Comparison of ENCODE assay signal across 25 cellular contexts in genomic region chr7:101699399-101699798, GRCh38.
DNase-seq lines count a peak whose midpoint lies in the region; ATAC-seq, FAIRE-seq and TF ChIP-seq lines count a peak whose summit lies in the region.
"Had no signal": no experiment of that assay in that cellular context is flagged by ENCODE, and none has a peak within 500 bp of the region (broad histone marks: within the 10 kb centered on the region; RNA-seq: fewer than 3 reads in every experiment).

No MANE protein-coding gene starts in this region.

- no peak overlapping the region for H4K8ac ChIP-seq in neuronal stem cell (ENCODE audit: low read depth, low read length)

- no peaks in the 10 kb centered on the region for H3K9me1 ChIP-seq in K562 (ENCODE audit: control insufficient read depth, insufficient read depth, low read length)

- FAIRE-seq in K562 (lab: Jason Lieb, UNC) = no peak
- FAIRE-seq: A549, GM12891, HTR-8/SVneo had no signal

- H3K27ac Mint-ChIP-seq in activated T-cell treated with anti-CD3 and anti-CD28 coated beads, Interleukin-2, amount 50 U/mL, for 72 hours = no peak overlapping the region
- H3K27ac Mint-ChIP-seq: B cell; CD4-positive, CD25-positive, alpha-beta regulatory T cell had no signal

- H3K4me1 ChIP-seq in BLaER1 = peaks cover 21% of the 10 kb centered on the region
- peaks cover 0 to 7% of the 10 kb centered on the region in 2 experiments; a peak in 2 of 5 replicates for H3K4me1 ChIP-seq in K562 (replicated peaks in 1 of 2; ENCODE audit: control insufficient read depth in 2 of 2, insufficient read depth in 2 of 2, low read length in 2 of 2)
- H3K4me1 ChIP-seq in neuronal stem cell (ENCODE audit: control insufficient read depth in 2 of 2, insufficient read depth in 1 of 2, low read depth in 1 of 2, low read length in 2 of 2) = no peaks in the 10 kb centered on the region
- no peaks in the 10 kb centered on the region for H3K4me1 ChIP-seq in prostate gland (replicated peaks)
- no peaks in the 10 kb centered on the region for H3K4me1 ChIP-seq in HAP-1

- H2AK5ac ChIP-seq in neuronal stem cell (ENCODE audit: low read depth, low read length) = peak overlapping the region; percentile 25

- H4K91ac ChIP-seq in neuronal stem cell (ENCODE audit: low read depth, low read length, poor library complexity) = peak overlapping the region; percentile 92

- TF ChIP-seq CTCF in K562 (IDR thresholded peaks at IDR 0.05 in 2 of 3, conservative IDR thresholded peaks at IDR 0.05 in 1 of 3; ENCODE audit: insufficient read depth in 2 of 3, low read depth in 1 of 3, low read length in 3 of 3) = no peak
- TF ChIP-seq CTCF in prostate gland (IDR thresholded peaks at IDR 0.05) = no peak

- WGBS in K562 (ENCODE audit: insufficient coverage, low coverage, missing lambda C conversion rate) = 2% methylated on average over 3 of the region's 3 CpGs
- WGBS in neuronal stem cell (ENCODE audit: extremely low coverage in 2 of 2, insufficient read length in 2 of 2, insufficient replicate concordance in 1 of 2), 2 donors = no CpG with 5 or more reads among the region's 3 CpGs
- 96% methylated on average over 3 of the region's 3 CpGs for WGBS in prostate gland

- ATAC-seq in K562 = no peak
- ATAC-seq in activated T-cell treated with anti-CD3 and anti-CD28 coated beads, Interleukin-2, amount 50 U/mL, for 72 hours (replicated peaks in 1 of 2) = no peak
- ATAC-seq: SK-N-SH treated with all-trans-retinoic acid at 6 μM for 48 hours had no signal

- H3K79me1 ChIP-seq in neuronal stem cell (ENCODE audit: low read depth, low read length) = no peaks in the 10 kb centered on the region

- peak overlapping the region; percentile 75 for H3K23ac ChIP-seq in neuronal stem cell (ENCODE audit: low read depth, low read length, poor library complexity)

- H3K27me3 ChIP-seq in BLaER1 (no peaks in the 10 kb centered on the region), K562 (ENCODE audit: control insufficient read depth in 2 of 2, insufficient read depth in 2 of 2, low read length in 2 of 2) (peaks cover 28 to 56% of the 10 kb centered on the region in 2 experiments), neuronal stem cell (ENCODE audit: control insufficient read depth in 3 of 3, insufficient read depth in 3 of 3, low read depth in 1 of 3, low read length in 3 of 3) (peaks cover 0 to 13% (median 0%) of the 10 kb centered on the region in 3 experiments), prostate gland (replicated peaks; ENCODE audit: insufficient read depth) (peaks cover 7% of the 10 kb centered on the region), HAP-1 (ENCODE audit: low read depth) (no peaks in the 10 kb centered on the region)
- H3K27me3 ChIP-seq: Peyer's patch had no signal

- no peaks in the 10 kb centered on the region for H3K4me1 Mint-ChIP-seq in activated T-cell treated with anti-CD3 and anti-CD28 coated beads, Interleukin-2, amount 50 U/mL, for 72 hours (ENCODE audit: low read depth)
- H3K4me1 Mint-ChIP-seq: B cell; CD4-positive, CD25-positive, alpha-beta regulatory T cell had no signal

- no peaks in the 10 kb centered on the region for H3K36me3 Mint-ChIP-seq in activated T-cell treated with anti-CD3 and anti-CD28 coated beads, Interleukin-2, amount 50 U/mL, for 72 hours (ENCODE audit: insufficient read depth in 2 of 2)
- H3K36me3 Mint-ChIP-seq: CD4-positive, CD25-positive, alpha-beta regulatory T cell had no signal

- H3K9ac ChIP-seq in BLaER1 = peak overlapping the region; percentile 19; the same call in 1 of the 2 replicates
- peak overlapping the region in 1 of 2 experiments; percentile 76; a peak in 2 of 4 replicates for H3K9ac ChIP-seq in K562 (ENCODE audit: insufficient read depth in 1 of 2, low read depth in 2 of 2, low read length in 2 of 2)
- peak overlapping the region; percentile 74 for H3K9ac ChIP-seq in neuronal stem cell (ENCODE audit: low read depth, low read length, poor library complexity)

- CTCF ChIA-PET in K562 (lab: Yijun Ruan, JAX; ENCODE audit: low intra/inter-chr PET ratio) = no interaction called here

- H2BK5ac ChIP-seq in neuronal stem cell (ENCODE audit: low read length) = no peak overlapping the region

- H3K9me3 Mint-ChIP-seq in activated T-cell treated with anti-CD3 and anti-CD28 coated beads, Interleukin-2, amount 50 U/mL, for 72 hours = no peaks in the 10 kb centered on the region
- H3K9me3 Mint-ChIP-seq: H9 had no signal

- H2AFZ ChIP-seq in K562 (ENCODE audit: low read depth, low read length) (no peak overlapping the region), neuronal stem cell (ENCODE audit: low read length) (no peak overlapping the region)

- H3K27ac ChIP-seq in BLaER1 = no peak overlapping the region
- no peak overlapping the region for H3K27ac ChIP-seq in K562 (ENCODE audit: extremely low read depth, low read depth, low read length)
- H3K27ac ChIP-seq in neuronal stem cell (replicated peaks; ENCODE audit: low read length) = no peak overlapping the region
- H3K27ac ChIP-seq in prostate gland = no peak overlapping the region
- H3K27ac ChIP-seq: Peyer's patch had no signal

- H2BK12ac ChIP-seq in neuronal stem cell (ENCODE audit: low read length) = peak overlapping the region; percentile 93

- H3K27me3 Mint-ChIP-seq in activated T-cell treated with anti-CD3 and anti-CD28 coated beads, Interleukin-2, amount 50 U/mL, for 72 hours (ENCODE audit: low read depth) = no peaks in the 10 kb centered on the region
- H3K27me3 Mint-ChIP-seq: B cell; CD4-positive, CD25-positive, alpha-beta regulatory T cell had no signal

- H3K4me2 ChIP-seq in BLaER1 (peak overlapping the region; percentile 39; the same call in 1 of the 2 replicates), K562 (ENCODE audit: insufficient read depth, low read length) (no peak overlapping the region), neuronal stem cell (ENCODE audit: insufficient read depth, low read length, poor library complexity, severe bottlenecking) (no peak overlapping the region)
- H3K4me2 ChIP-seq: A549 had no signal

- H3K9me3 ChIP-seq in BLaER1 (no peaks in the 10 kb centered on the region), K562 (replicated peaks; ENCODE audit: control insufficient read depth, insufficient read depth, low read depth, low read length) (no peaks in the 10 kb centered on the region), neuronal stem cell (replicated peaks in 1 of 2; ENCODE audit: control insufficient read depth in 2 of 2, insufficient read depth in 1 of 2, low read depth in 1 of 2, low read length in 2 of 2) (no peaks in the 10 kb centered on the region), prostate gland (no peaks in the 10 kb centered on the region), HAP-1 (no peaks in the 10 kb centered on the region)
- H3K9me3 ChIP-seq: A549, Peyer's patch had no signal

- H3K79me2 ChIP-seq in K562 (ENCODE audit: control insufficient read depth, insufficient read depth, low read length) = no peaks in the 10 kb centered on the region

- in situ Hi-C loops in K562 (cut with MboI) (loop anchor here (10.0 kb wide), 1 partner anchor 535 kb away; no protein-coding TSS in a partner anchor), HAP-1 (cut with MboI; ENCODE audit: low sequenced_read_pairs) (no loop called here)

- H2BK120ac ChIP-seq in neuronal stem cell (ENCODE audit: low read depth, low read length) = no peak overlapping the region

- intact Hi-C loops in K562 (cut with micrococcal nuclease) (no loop called here), prostate gland (cut with DNase I) (no loop called here)

- H3K14ac ChIP-seq in neuronal stem cell (ENCODE audit: low read length) = peak overlapping the region; percentile 79

- POLR2A ChIA-PET in K562 (lab: Yijun Ruan, JAX) = no interaction called here

- no peaks in the 10 kb centered on the region for H4K20me1 ChIP-seq in BLaER1
- H4K20me1 ChIP-seq in K562 (replicated peaks; ENCODE audit: control insufficient read depth, insufficient read depth, low read length) = peaks cover 13% of the 10 kb centered on the region

- DNase-seq in DMS 273 (lab: John Stamatoyannopoulos, UW; ENCODE audit: unreplicated experiment) (peak; percentile 66), K562 (ENCODE audit: extremely low read depth in 1 of 4, low spot score in 3 of 4) (no peak), neuronal stem cell (ENCODE audit: low spot score) (no peak), prostate gland (ENCODE audit: low spot score) (no peak), HAP-1 (ENCODE audit: low spot score in 2 of 2) (no peak)
- DNase-seq in activated T-cell treated with anti-CD3 and anti-CD28 coated beads, Interleukin-2, amount 50 U/mL, for 72 hours = no peak
- DNase-seq: CD4-positive, CD25-positive, alpha-beta regulatory T cell; DND-41; H9; Kasumi-1; MM.1S; NCI-H1092; NCI-H1436 treated with DMSO at 0.1 percent for 48 hours; NCI-H1930; NCI-H226; NCI-H510A treated with DMSO at 0.1 percent for 48 hours; NCI-H774; NK-92 treated with Interleukin-12 subunit alpha and Interleukin-12 subunit beta, amount 100 ng/mL, for 24 hours; Peyer's patch had no signal

- H3K4me3 Mint-ChIP-seq in activated T-cell treated with anti-CD3 and anti-CD28 coated beads, Interleukin-2, amount 50 U/mL, for 72 hours = no peak overlapping the region
- H3K4me3 Mint-ChIP-seq: B cell; CD4-positive, CD25-positive, alpha-beta regulatory T cell; H9 had no signal

- H2BK15ac ChIP-seq in neuronal stem cell (ENCODE audit: low read length) = no peak overlapping the region

- no peak for TF ChIP-seq RAD21 in K562 (CRISPR knock-in tag; conservative IDR thresholded peaks at IDR 0.05 in 1 of 2, IDR thresholded peaks at IDR 0.05 in 1 of 2)

- peak overlapping the region; percentile 58 for H3K18ac ChIP-seq in neuronal stem cell (ENCODE audit: low read length)

- TF ChIP-seq EP300 in K562 (IDR thresholded peaks at IDR 0.05; ENCODE audit: low read length) = no peak

- H3K4ac ChIP-seq in neuronal stem cell (ENCODE audit: low read length) = peak overlapping the region; percentile 6

- TF ChIP-seq POLR2A in K562 (conservative IDR thresholded peaks at IDR 0.05) (no peak), prostate gland (IDR thresholded peaks at IDR 0.05) (no peak)

- no peak overlapping the region for H3K4me3 ChIP-seq in BLaER1
- H3K4me3 ChIP-seq in K562 = no peak overlapping the region
- no peak overlapping the region for H3K4me3 ChIP-seq in neuronal stem cell (ENCODE audit: low read length in 2 of 2)
- no peak overlapping the region for H3K4me3 ChIP-seq in prostate gland
- H3K4me3 ChIP-seq in HAP-1 = no peak overlapping the region
- H3K4me3 ChIP-seq: A549, Peyer's patch had no signal

- BruUV-seq in K562 (replicated peaks; lab: Mats Ljungman, UMichigan) = no TSS peak

- H3K36me3 ChIP-seq in BLaER1 = no peaks in the 10 kb centered on the region
- H3K36me3 ChIP-seq in K562 (ENCODE audit: control insufficient read depth, insufficient read depth, low read length) = no peaks in the 10 kb centered on the region
- no peaks in the 10 kb centered on the region for H3K36me3 ChIP-seq in neuronal stem cell (replicated peaks in 1 of 2; ENCODE audit: control insufficient read depth in 2 of 2, insufficient read depth in 2 of 2, low read length in 2 of 2)
- no peaks in the 10 kb centered on the region for H3K36me3 ChIP-seq in prostate gland
- H3K36me3 ChIP-seq in HAP-1 (replicated peaks) = no peaks in the 10 kb centered on the region
- H3K36me3 ChIP-seq: Peyer's patch had no signal

TF ChIP-seq in K562, 482 proteins besides CTCF, POLR2A, EP300 and RAD21 (continues in another document):
- TF ChIP-seq PCBP1 (IDR thresholded peaks at IDR 0.05; ENCODE audit: low read depth, low read length, poor library complexity, severe bottlenecking) = no peak
- TF ChIP-seq HSF4 (CRISPR knock-in tag; IDR thresholded peaks at IDR 0.05; ENCODE audit: borderline replicate concordance) = no peak
- 0 out of 4 replicates have a peak, but pooled peaks of 1 of the 2 experiments have one; percentile 5 for TF ChIP-seq MCM7 (IDR thresholded peaks at IDR 0.05)
